1 cellular context compared by ENCODE assay signal in the genomic region with DNA sequence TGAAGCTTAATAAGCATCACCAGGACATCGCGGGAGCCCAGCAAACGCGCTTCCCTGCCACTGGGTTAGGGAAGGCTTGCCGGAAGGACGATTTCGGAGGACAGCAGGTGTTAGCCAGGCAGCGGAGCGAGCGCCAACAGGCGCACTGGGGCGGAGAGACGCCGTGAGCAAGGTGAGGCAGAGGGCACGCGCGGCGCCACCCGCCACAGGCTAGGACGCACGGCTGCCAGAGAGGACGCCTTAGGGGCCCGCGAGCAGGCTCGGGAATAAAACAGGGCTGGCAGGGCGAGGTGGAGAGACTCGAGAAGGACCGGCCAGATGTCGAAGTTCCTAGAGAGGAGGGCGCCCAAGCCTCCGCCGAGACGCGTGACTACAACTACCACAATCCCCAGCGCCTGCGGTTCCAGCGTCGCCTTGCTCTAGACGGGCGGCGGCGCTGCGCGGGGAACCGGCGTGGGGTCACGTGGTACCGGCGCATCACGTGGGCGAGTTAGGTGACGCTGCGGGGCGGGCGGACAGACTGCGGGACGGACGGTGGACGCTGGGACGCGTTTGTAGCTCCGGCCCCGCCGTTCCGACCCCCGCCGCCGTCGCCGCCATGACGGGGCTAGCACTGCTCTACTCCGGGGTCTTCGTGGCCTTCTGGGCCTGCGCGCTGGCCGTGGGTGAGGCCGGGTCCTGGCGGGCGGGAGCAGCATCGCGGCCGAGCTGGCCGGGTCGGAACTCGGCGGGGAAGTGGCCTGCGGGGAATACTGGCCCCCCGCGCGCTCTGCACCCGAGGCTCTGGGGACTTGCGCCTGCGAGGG.
TF ChIP-seq lines count a peak whose summit lies in the region.

Gene ATP6V0B, plus strand, starts transcription at position 518 of the 806 bp plus-strand sequence. Its CDS starts 81 bp downstream, at position 599.

TF ChIP-seq in H1, 55 proteins besides CTCF, POLR2A, EP300 and RAD21:
- TF ChIP-seq RXRA (IDR thresholded peaks at IDR 0.05; ENCODE audit: insufficient read depth, low read depth, low read length), result no peak
- peak; percentile 76 for TF ChIP-seq SRF (IDR thresholded peaks at IDR 0.05; ENCODE audit: low read depth, low read length)
- peak; percentile 52; the same call in 1 of the 2 replicates for TF ChIP-seq YY1 (IDR thresholded peaks at IDR 0.05; ENCODE audit: low read depth, low read length)
- no peak for TF ChIP-seq RFX5 (IDR thresholded peaks at IDR 0.05; ENCODE audit: borderline replicate concordance, low read depth, low read length)
- TF ChIP-seq TEAD4 (IDR thresholded peaks at IDR 0.05; ENCODE audit: low read depth, low read length), result no peak
- no peak for TF ChIP-seq CHD7 (IDR thresholded peaks at IDR 0.05; ENCODE audit: insufficient replicate concordance, low read length)
- TF ChIP-seq POU5F1 (IDR thresholded peaks at IDR 0.05; ENCODE audit: low read depth, low read length), result no peak
- no peak for TF ChIP-seq SP1 (IDR thresholded peaks at IDR 0.05; ENCODE audit: low read depth, low read length)
- no peak for TF ChIP-seq SP4 (IDR thresholded peaks at IDR 0.05; ENCODE audit: low read length)
- TF ChIP-seq PHF8 (conservative IDR thresholded peaks at IDR 0.05; ENCODE audit: low read depth, low read length), result peak; percentile 83
- TF ChIP-seq CBX5 (IDR thresholded peaks at IDR 0.05; ENCODE audit: low read depth, low read length), result no peak
- TF ChIP-seq KDM1A (IDR thresholded peaks at IDR 0.05; ENCODE audit: borderline replicate concordance, low read length), result no peak
- TF ChIP-seq GABPA (IDR thresholded peaks at IDR 0.05; ENCODE audit: borderline replicate concordance, insufficient read depth, low read length), result no peak
- no peak for TF ChIP-seq HDAC6 (IDR thresholded peaks at IDR 0.05; ENCODE audit: low read depth, low read length)
- no peak for TF ChIP-seq FOSL1 (IDR thresholded peaks at IDR 0.05; ENCODE audit: insufficient read depth, low read depth, low read length)
- no peak for TF ChIP-seq BCL11A (IDR thresholded peaks at IDR 0.05; ENCODE audit: low read depth in 2 of 2, low read length in 2 of 2)
- TF ChIP-seq EZH2 (IDR thresholded peaks at IDR 0.05; ENCODE audit: low read depth, low read length, severe bottlenecking), result no peak
- no peak for TF ChIP-seq CBX8 (IDR thresholded peaks at IDR 0.05; ENCODE audit: borderline replicate concordance, low read depth, low read length)
- no peak for TF ChIP-seq JUN (IDR thresholded peaks at IDR 0.05; ENCODE audit: low read depth, low read length)
- TF ChIP-seq GTF2F1 (IDR thresholded peaks at IDR 0.05; ENCODE audit: borderline replicate concordance, low read depth, low read length), result no peak
- peak; percentile 99 for TF ChIP-seq ATF3 (IDR thresholded peaks at IDR 0.05; ENCODE audit: insufficient read depth, low read depth, low read length)
- peak; percentile 78 for TF ChIP-seq ASH2L (IDR thresholded peaks at IDR 0.05; ENCODE audit: low read length)
- no peak for TF ChIP-seq ZNF274 (IDR thresholded peaks at IDR 0.05; ENCODE audit: borderline replicate concordance, extremely low read depth, low read length)
- TF ChIP-seq HDAC2 (IDR thresholded peaks at IDR 0.05; ENCODE audit: borderline replicate concordance in 1 of 2, low read depth in 2 of 2, low read length in 2 of 2), result 0 out of 4 replicates have a peak, but pooled peaks of 1 of the 2 experiments have one; percentile 34
- TF ChIP-seq JUND (IDR thresholded peaks at IDR 0.05; ENCODE audit: low read length), result no peak
- TF ChIP-seq TAF1 (IDR thresholded peaks at IDR 0.05; ENCODE audit: low read depth, low read length), result peak; percentile 72; the same call in 1 of the 2 replicates
- no peak for TF ChIP-seq SIRT6 (IDR thresholded peaks at IDR 0.05; ENCODE audit: low read length)
- TF ChIP-seq TBP (IDR thresholded peaks at IDR 0.05; ENCODE audit: low read depth, low read length), result no peak; the same call in 1 of the 2 replicates
- peak; percentile 81; the same call in 1 of the 2 replicates for TF ChIP-seq RBBP5 (IDR thresholded peaks at IDR 0.05; ENCODE audit: borderline replicate concordance, low read depth, low read length)
- TF ChIP-seq CHD2 (IDR thresholded peaks at IDR 0.05; ENCODE audit: low read length), result no peak
- TF ChIP-seq MAX (IDR thresholded peaks at IDR 0.05), result peak; percentile 94
- TF ChIP-seq CHD1 (IDR thresholded peaks at IDR 0.05; ENCODE audit: low read depth, low read length), result no peak
- TF ChIP-seq CTBP2 (IDR thresholded peaks at IDR 0.05; ENCODE audit: borderline replicate concordance, insufficient read depth, insufficient read length, low read length), result no peak
- no peak for TF ChIP-seq SUZ12 (IDR thresholded peaks at IDR 0.05; ENCODE audit: low read length)
- TF ChIP-seq SIN3A (conservative IDR thresholded peaks at IDR 0.05 in 1 of 2, IDR thresholded peaks at IDR 0.05 in 1 of 2; ENCODE audit: low read depth in 1 of 2, low read length in 2 of 2), result 0 out of 4 replicates have a peak, but pooled peaks of 1 of the 2 experiments have one; percentile 77
- no peak for TF ChIP-seq MAFK (IDR thresholded peaks at IDR 0.05; ENCODE audit: low read depth, low read length)
- no peak for TF ChIP-seq EGR1 (IDR thresholded peaks at IDR 0.05; ENCODE audit: borderline replicate concordance, low read depth, low read length)
- peak; percentile 93 for TF ChIP-seq KDM4A (IDR thresholded peaks at IDR 0.05; ENCODE audit: low read depth, low read length, severe bottlenecking)
- peak; percentile 45 for TF ChIP-seq POLR2AphosphoS5 (IDR thresholded peaks at IDR 0.05; ENCODE audit: low read depth, low read length)
- TF ChIP-seq BRCA1 (IDR thresholded peaks at IDR 0.05; ENCODE audit: low read depth, low read length), result no peak
- TF ChIP-seq SIX5 (IDR thresholded peaks at IDR 0.05; ENCODE audit: low read depth, low read length), result peak; percentile 79
- peak; percentile 98 for TF ChIP-seq CREB1 (IDR thresholded peaks at IDR 0.05)
- no peak for TF ChIP-seq CEBPB (IDR thresholded peaks at IDR 0.05; ENCODE audit: low read depth, low read length)
- 0 out of 2 replicates have a peak, but pooled peaks have one; percentile 61 for TF ChIP-seq KDM5A (IDR thresholded peaks at IDR 0.05; ENCODE audit: low read length)
- no peak for TF ChIP-seq SP2 (IDR thresholded peaks at IDR 0.05; ENCODE audit: low read length)
- no peak for TF ChIP-seq SAP30 (IDR thresholded peaks at IDR 0.05; ENCODE audit: insufficient read depth, insufficient replicate concordance, low read length)
- no peak for TF ChIP-seq TCF12 (IDR thresholded peaks at IDR 0.05; ENCODE audit: low read depth, low read length)
- TF ChIP-seq ATF2 (IDR thresholded peaks at IDR 0.05; ENCODE audit: low read length), result peak; percentile 68; the same call in 1 of the 2 replicates
- peak; percentile 99 for TF ChIP-seq USF2 (IDR thresholded peaks at IDR 0.05; ENCODE audit: low read length)
- no peak for TF ChIP-seq NRF1 (IDR thresholded peaks at IDR 0.05; ENCODE audit: low read depth, low read length)
- TF ChIP-seq TAF7 (optimal IDR thresholded peaks at IDR 0.05; ENCODE audit: borderline replicate concordance, low read depth, low read length), result no peak
- no peak for TF ChIP-seq RNF2 (IDR thresholded peaks at IDR 0.05; ENCODE audit: borderline replicate concordance, low read depth, low read length, missing control alignments, poor library complexity, severe bottlenecking)
- no peak for TF ChIP-seq NANOG (IDR thresholded peaks at IDR 0.05; ENCODE audit: insufficient read depth, low read depth, low read length, poor library complexity, severe bottlenecking)
- no peak for TF ChIP-seq BACH1 (IDR thresholded peaks at IDR 0.05; ENCODE audit: low read length)
- peak; percentile 87 for TF ChIP-seq E2F6 (IDR thresholded peaks at IDR 0.05)
